In genomic region chr17:41959336-41960095, GRCh38 we compare ENCODE assay signal across 8 cellular contexts. TPM values are rescaled to one million over a fixed set of nuclear protein-coding genes. Genes with fewer than 3 reads are reported as not detected.
DNase-seq lines count a peak whose midpoint lies in the region; ATAC-seq, FAIRE-seq and TF ChIP-seq lines count a peak whose summit lies in the region.

No MANE protein-coding gene starts in this region.

- H3K36me3 ChIP-seq in heart left ventricle (no peaks in the 10 kb centered on the region), H1 (ENCODE audit: control insufficient read depth in 2 of 4, insufficient read depth in 4 of 4, low read length in 3 of 4) (no peaks in the 10 kb centered on the region), neuronal stem cell (replicated peaks in 1 of 2; ENCODE audit: control insufficient read depth in 2 of 2, insufficient read depth in 2 of 2, low read length in 2 of 2) (peaks cover 4 to 6% of the 10 kb centered on the region in 2 donors)

- H4K91ac ChIP-seq in H1 (replicated peaks; ENCODE audit: insufficient read length, low read length): peak overlapping the region; percentile 22
- no peak overlapping the region for H4K91ac ChIP-seq in neuronal stem cell (ENCODE audit: low read depth, low read length, poor library complexity)

- DNase-seq in heart left ventricle: peak in 1 of 5 donors; percentile 26
- DNase-seq in Right ventricle myocardium inferior (ENCODE audit: missing footprints): no peak
- peak; percentile 48 to 75 for DNase-seq in NOMO-1 (lab: John Stamatoyannopoulos, UW; ENCODE audit: unreplicated experiment in 2 of 2)
- DNase-seq in H1 (ENCODE audit: low read depth in 1 of 2, low spot score in 2 of 2): peak in 1 of 2 experiments; percentile 68
- peak; percentile 37 for DNase-seq in neuronal stem cell (ENCODE audit: low spot score)
- no peak for DNase-seq in stimulated activated CD4-positive, alpha-beta T cell treated with anti-CD3 and anti-CD28 coated beads, Interleukin-1b, Interleukin-23, amount 100 ng/mL, for 48 hours
- no peak for DNase-seq in activated T-helper 1 cell treated with anti-CD3 and anti-CD28 coated beads, Interleukin-12 subunit alpha, Interleukin-12 subunit beta, Interleukin-2, Interleukin-4 antibody, amounts not matched to agents 30 ng/mL and 10 ng/mL and 1 ng/mL, durations not matched to agents 14 hours and 24 hours and 36 hours (ENCODE audit: low spot score)

- no peak overlapping the region for H3K4me3 Mint-ChIP-seq in activated T-helper 1 cell treated with anti-CD3 and anti-CD28 coated beads, Interleukin-12 subunit alpha, Interleukin-12 subunit beta, Interleukin-2, Interleukin-4 antibody, amounts not matched to agents 30 ng/mL and 10 ng/mL and 1 ng/mL, durations not matched to agents 14 hours and 24 hours and 36 hours

- intact Hi-C loops in heart left ventricle (cut with DNase I): loop anchor here in 6 of 10 donors (2.0 to 10.0 kb wide), 5 partner anchors 105 to 225 kb away; partner anchors contain the start of gene HAP1 (in 1 of the 6)
- intact Hi-C loops in Right ventricle myocardium inferior (cut with DNase I): loop anchor here (5.0 kb wide), 1 partner anchor 143 kb away; no protein-coding TSS in a partner anchor
- intact Hi-C loops in activated T-helper 1 cell treated with anti-CD3 and anti-CD28 coated beads, Interleukin-12 subunit alpha, Interleukin-12 subunit beta, Interleukin-2, Interleukin-4 antibody, amounts not matched to agents 30 ng/mL and 10 ng/mL and 1 ng/mL, durations not matched to agents 14 hours and 24 hours and 36 hours (cut with micrococcal nuclease): no loop called here

- H3K18ac ChIP-seq in H1 (ENCODE audit: extremely low read depth, low read length): no peak overlapping the region
- peak overlapping the region; percentile 29 for H3K18ac ChIP-seq in neuronal stem cell (ENCODE audit: low read length)

- no peak overlapping the region for H2BK120ac ChIP-seq in H1 (replicated peaks; ENCODE audit: low read depth, low read length)
- H2BK120ac ChIP-seq in neuronal stem cell (ENCODE audit: low read depth, low read length): peak overlapping the region; percentile 57

- no peak for TF ChIP-seq EP300 in H1 (IDR thresholded peaks at IDR 0.05; ENCODE audit: borderline replicate concordance in 1 of 2, low read depth in 2 of 2, low read length in 2 of 2)

- no peak overlapping the region for H3K4ac ChIP-seq in H1 (replicated peaks; ENCODE audit: insufficient read length, low read depth, low read length)
- H3K4ac ChIP-seq in neuronal stem cell (ENCODE audit: low read length): no peak overlapping the region

- peak; percentile 45 for FAIRE-seq in H1 (lab: Jason Lieb, UNC)

- no peaks in the 10 kb centered on the region for H4K20me1 ChIP-seq in H1 (replicated peaks in 1 of 2; ENCODE audit: control insufficient read depth in 1 of 2, insufficient read depth in 2 of 2, low read length in 2 of 2)

- POLR2A ChIA-PET in H1 (lab: Charles Lee; ENCODE audit: partially characterized antibody): interaction anchor here (0.6 to 9.7 kb wide), 20 partner anchors 8 to 1408 kb away, joined by 3 to 67 read pairs (median 4); partner anchors contain the start of genes ACLY, CNP, DNAJC7 and EIF1

- H3K23me2 ChIP-seq in H1 (ENCODE audit: low read depth, low read length): no peaks in the 10 kb centered on the region

- H3K9me3 Mint-ChIP-seq in activated T-helper 1 cell treated with anti-CD3 and anti-CD28 coated beads, Interleukin-12 subunit alpha, Interleukin-12 subunit beta, Interleukin-2, Interleukin-4 antibody, amounts not matched to agents 30 ng/mL and 10 ng/mL and 1 ng/mL, durations not matched to agents 14 hours and 24 hours and 36 hours: no peaks in the 10 kb centered on the region

- peak overlapping the region in 1 of 2 experiments; percentile 4; a peak in 1 of 4 replicates for H3K4me2 ChIP-seq in H1 (ENCODE audit: insufficient read depth in 1 of 2, low read depth in 2 of 2, low read length in 2 of 2)
- no peak overlapping the region for H3K4me2 ChIP-seq in neuronal stem cell (ENCODE audit: insufficient read depth, low read length, poor library complexity, severe bottlenecking)

- H3K79me2 ChIP-seq in H1 (ENCODE audit: control insufficient read depth in 1 of 2, insufficient read depth in 2 of 2, low read length in 2 of 2): no peaks in the 10 kb centered on the region

- no peaks in the 10 kb centered on the region for H3K36me3 Mint-ChIP-seq in activated T-helper 1 cell treated with anti-CD3 and anti-CD28 coated beads, Interleukin-12 subunit alpha, Interleukin-12 subunit beta, Interleukin-2, Interleukin-4 antibody, amounts not matched to agents 30 ng/mL and 10 ng/mL and 1 ng/mL, durations not matched to agents 14 hours and 24 hours and 36 hours (ENCODE audit: low read depth)

- H4K8ac ChIP-seq in H1 (ENCODE audit: extremely low read depth, insufficient read depth, low read length) (peak overlapping the region; percentile 82), neuronal stem cell (ENCODE audit: low read depth, low read length) (no peak overlapping the region)

- H2AFZ ChIP-seq in H1 (ENCODE audit: low read length) (no peak overlapping the region), neuronal stem cell (ENCODE audit: low read length) (no peak overlapping the region)

- TF ChIP-seq RAD21 in H1 (IDR thresholded peaks at IDR 0.05 in 1 of 2, conservative IDR thresholded peaks at IDR 0.05 in 1 of 2; ENCODE audit: low read depth in 2 of 2, low read length in 2 of 2): peak; percentile 78 to 85

- H3K27me3 Mint-ChIP-seq in activated T-helper 1 cell treated with anti-CD3 and anti-CD28 coated beads, Interleukin-12 subunit alpha, Interleukin-12 subunit beta, Interleukin-2, Interleukin-4 antibody, amounts not matched to agents 30 ng/mL and 10 ng/mL and 1 ng/mL, durations not matched to agents 14 hours and 24 hours and 36 hours (ENCODE audit: insufficient read depth): no peaks in the 10 kb centered on the region

- 0 out of 2 replicates have a peak overlapping the region, but pooled peaks have one; percentile 28 for H2AK5ac ChIP-seq in H1 (ENCODE audit: low read depth, low read length)
- H2AK5ac ChIP-seq in neuronal stem cell (ENCODE audit: low read depth, low read length): peak overlapping the region; percentile 41

- H3K23ac ChIP-seq in H1 (ENCODE audit: insufficient read length) (no peak overlapping the region), neuronal stem cell (ENCODE audit: low read depth, low read length, poor library complexity) (peak overlapping the region; percentile 75)

- no peaks in the 10 kb centered on the region for H3K79me1 ChIP-seq in H1 (ENCODE audit: low read depth, low read length)
- no peaks in the 10 kb centered on the region for H3K79me1 ChIP-seq in neuronal stem cell (ENCODE audit: low read depth, low read length)

- CTCF ChIA-PET in H1 (lab: Charles Lee; ENCODE audit: partially characterized antibody): interaction anchor here (0.8 to 11.6 kb wide), 46 partner anchors 10 to 263 kb away, joined by 3 to 205 read pairs (median 4); partner anchors contain the start of genes ACLY, KLHL11, NKIRAS2 and ODAD4

- H2BK12ac ChIP-seq in H1 (ENCODE audit: low read depth, low read length) (no peak overlapping the region; the same call in 1 of the 2 replicates), neuronal stem cell (ENCODE audit: low read length) (peak overlapping the region; percentile 69)

- H3K4me3 ChIP-seq in heart left ventricle (no peak overlapping the region), H1 (ENCODE audit: extremely low read depth in 1 of 4, insufficient read depth in 2 of 4, low read depth in 3 of 4, low read length in 4 of 4) (0 out of 8 replicates have a peak overlapping the region, but pooled peaks of 1 of the 4 experiments have one; percentile 7), neuronal stem cell (ENCODE audit: low read length in 2 of 2) (no peak overlapping the region)

- peak overlapping the region; percentile 93; the same call in 1 of the 2 replicates for H2BK15ac ChIP-seq in H1 (ENCODE audit: low read length)
- H2BK15ac ChIP-seq in neuronal stem cell (ENCODE audit: low read length): no peak overlapping the region

- peak in 8 of 12 donors; percentile 11 to 41 (median 34) for TF ChIP-seq CTCF in heart left ventricle (IDR thresholded peaks at IDR 0.05)
- peak; percentile 66 to 87 (median 86) for TF ChIP-seq CTCF in H1 (IDR thresholded peaks at IDR 0.05; ENCODE audit: control extremely low read depth in 1 of 3, insufficient read depth in 1 of 3, low read depth in 1 of 3, low read length in 3 of 3)

- ATAC-seq in heart left ventricle (peak; percentile 28 to 59 (median 40)), Right ventricle myocardium inferior (no peak), HG03280 (IDR thresholded peaks at IDR 0.05; ENCODE audit: unreplicated experiment) (no peak)

- no peaks in the 10 kb centered on the region for H3K4me1 Mint-ChIP-seq in activated T-helper 1 cell treated with anti-CD3 and anti-CD28 coated beads, Interleukin-12 subunit alpha, Interleukin-12 subunit beta, Interleukin-2, Interleukin-4 antibody, amounts not matched to agents 30 ng/mL and 10 ng/mL and 1 ng/mL, durations not matched to agents 14 hours and 24 hours and 36 hours (ENCODE audit: low read depth)

- H3K4me1 ChIP-seq in heart left ventricle (peaks cover 0 to 8% (median 5%) of the 10 kb centered on the region in 12 donors), H1 (replicated peaks in 1 of 4; ENCODE audit: control insufficient read depth in 3 of 4, insufficient read depth in 4 of 4, low read length in 3 of 4) (peaks cover 6 to 16% (median 11%) of the 10 kb centered on the region in 4 experiments), neuronal stem cell (ENCODE audit: control insufficient read depth in 2 of 2, insufficient read depth in 1 of 2, low read depth in 1 of 2, low read length in 2 of 2) (peaks cover 6 to 9% of the 10 kb centered on the region in 2 donors)

- no peaks in the 10 kb centered on the region for H3K27me3 ChIP-seq in heart left ventricle
- H3K27me3 ChIP-seq in H1 (replicated peaks in 1 of 4; ENCODE audit: control insufficient read depth in 3 of 4, extremely low read depth in 1 of 4, insufficient read depth in 3 of 4, low read length in 3 of 4): no peaks in the 10 kb centered on the region
- H3K27me3 ChIP-seq in neuronal stem cell (ENCODE audit: control insufficient read depth in 3 of 3, insufficient read depth in 3 of 3, low read depth in 1 of 3, low read length in 3 of 3): no peaks in the 10 kb centered on the region

- TF ChIP-seq POLR2A in heart left ventricle (IDR thresholded peaks at IDR 0.05): no peak
- no peak for TF ChIP-seq POLR2A in H1 (IDR thresholded peaks at IDR 0.05; ENCODE audit: control extremely low read depth in 1 of 2, low read depth in 2 of 2, low read length in 2 of 2)

- no peak overlapping the region for H4K5ac ChIP-seq in H1 (ENCODE audit: insufficient read length, low read depth, low read length)

- no peak overlapping the region; a peak in 1 of 7 replicates for H3K9ac ChIP-seq in H1 (replicated peaks in 1 of 4; ENCODE audit: extremely low read depth in 1 of 4, low read depth in 3 of 4, low read length in 3 of 4)
- peak overlapping the region; percentile 17 for H3K9ac ChIP-seq in neuronal stem cell (ENCODE audit: low read depth, low read length, poor library complexity)

- H3K14ac ChIP-seq in H1 (ENCODE audit: insufficient read length): no peak overlapping the region
- no peak overlapping the region for H3K14ac ChIP-seq in neuronal stem cell (ENCODE audit: low read length)

- WGBS in heart left ventricle, 4 donors: 42 to 51% (median 46%) methylated on average over 16 to 17 of the region's 17 CpGs
- WGBS in H1 (ENCODE audit: extremely low coverage in 1 of 2, insufficient coverage in 1 of 2, insufficient read length in 1 of 2, insufficient replicate concordance in 2 of 2, low coverage in 1 of 2, low lambda C conversion rate in 2 of 2, missing lambda C conversion rate in 1 of 2), 2 experiments: 67% methylated on average over 17 of the region's 17 CpGs; no CpG with 5 or more reads in 1 of the 2 experiments
- WGBS in neuronal stem cell (ENCODE audit: extremely low coverage in 2 of 2, insufficient read length in 2 of 2, insufficient replicate concordance in 1 of 2), 2 donors: no CpG with 5 or more reads among the region's 17 CpGs

- H2BK5ac ChIP-seq in H1 (ENCODE audit: low read depth, low read length): peak overlapping the region; percentile 25; the same call in 1 of the 2 replicates
- no peak overlapping the region for H2BK5ac ChIP-seq in neuronal stem cell (ENCODE audit: low read length)

- H3K27ac ChIP-seq in heart left ventricle (no peak overlapping the region), H1 (ENCODE audit: low read depth, low read length) (peak overlapping the region; percentile 13; the same call in 1 of the 2 replicates), neuronal stem cell (replicated peaks; ENCODE audit: low read length) (no peak overlapping the region)

- no peak overlapping the region for H2BK20ac ChIP-seq in H1 (ENCODE audit: low read length)

- no peak overlapping the region for H3K27ac Mint-ChIP-seq in activated T-helper 1 cell treated with anti-CD3 and anti-CD28 coated beads, Interleukin-12 subunit alpha, Interleukin-12 subunit beta, Interleukin-2, Interleukin-4 antibody, amounts not matched to agents 30 ng/mL and 10 ng/mL and 1 ng/mL, durations not matched to agents 14 hours and 24 hours and 36 hours

- no peaks in the 10 kb centered on the region for H3K9me3 ChIP-seq in heart left ventricle
- no peaks in the 10 kb centered on the region for H3K9me3 ChIP-seq in H1 (ENCODE audit: insufficient read depth in 2 of 2, low read depth in 1 of 2, low read length in 1 of 2)
- H3K9me3 ChIP-seq in neuronal stem cell (replicated peaks in 1 of 2; ENCODE audit: control insufficient read depth in 2 of 2, insufficient read depth in 1 of 2, low read depth in 1 of 2, low read length in 2 of 2): peaks cover 0 to 4% of the 10 kb centered on the region in 2 donors

- H3K56ac ChIP-seq in H1 (replicated peaks; ENCODE audit: insufficient read length, low read depth, low read length): no peak overlapping the region

RNA-seq across cellular contexts. Expression of gene CNP, which starts 7.1 kb away (rescaled TPM):
- total RNA-seq in heart left ventricle: 10 to 100 TPM; 23.3 to 49.1 (median 27.5) TPM
- 10 to 100 TPM; 19.3 to 31.6 TPM for polyA plus RNA-seq in heart left ventricle
- total RNA-seq in Right ventricle myocardium inferior: 28.2 TPM
- 60.6 and 64.2 TPM in 2 replicates for total RNA-seq in H1 (2021; fragmentation: NEBNext Ultra II Directional; extraction: Animal tissue kit (Norgen Biotek cat#: 25700))
- 21.9 and 43.3 TPM in 2 replicates for polyA plus RNA-seq in H1 (2011; rRNA removed)
- 31.8 TPM for polyA plus RNA-seq in H1 (2011; cell fraction: cytosol; rRNA removed)
- 43.7 TPM for polyA plus RNA-seq in H1 (2011; cell fraction: nucleus; rRNA removed)
- polyA plus RNA-seq in H1 (2012, experiment 1 of 2): 33.1 to 53.1 TPM (median 45.5 TPM) in 4 replicates
- 41.2 TPM for polyA plus RNA-seq in H1 (2012, experiment 2 of 2)
- polyA plus RNA-seq in H1 (2013, experiment 1 of 2): 29.7 TPM
- 28.7 TPM for polyA plus RNA-seq in H1 (2013, experiment 2 of 2)
- polyA minus RNA-seq in H1 (2011; rRNA and poly(A)+ RNA removed): 77.8 and 84.7 TPM in 2 replicates
- 41.2 TPM for polyA minus RNA-seq in H1 (2011; cell fraction: cytosol; rRNA and poly(A)+ RNA removed)
- polyA minus RNA-seq in H1 (2011; cell fraction: nucleus; rRNA and poly(A)+ RNA removed): 33.4 TPM
- 44.2 TPM for polyA plus RNA-seq in neuronal stem cell (2013, experiment 1 of 2)
- polyA plus RNA-seq in neuronal stem cell (2013, experiment 2 of 2): 43.2 TPM
- total RNA-seq in activated T-helper 1 cell treated with anti-CD3 and anti-CD28 coated beads, Interleukin-12 subunit alpha, Interleukin-12 subunit beta, Interleukin-2, Interleukin-4 antibody, amounts not matched to agents 30 ng/mL and 10 ng/mL and 1 ng/mL, durations not matched to agents 14 hours and 24 hours and 36 hours: 89.1 and 89.8 TPM in 2 replicates

RNA-seq across cellular contexts. Expression of gene ODAD4, which starts 29.1 kb away (rescaled TPM):
- total RNA-seq in heart left ventricle (under 1 TPM in 8 of 9 donors, not detected in 1; 0.38 to 0.96 (median 0.73) TPM), Right ventricle myocardium inferior (0.76 TPM)
- polyA plus RNA-seq in heart left ventricle (1 to 10 TPM in 1 of 2 donors, under 1 TPM in 1; 0.69 to 1.2 TPM), H1 (2011; rRNA removed) (0.41 and 0.48 TPM in 2 replicates)
- 1.3 TPM in 2 replicates for total RNA-seq in H1 (2021; fragmentation: NEBNext Ultra II Directional; extraction: Animal tissue kit (Norgen Biotek cat#: 25700))
- 1.2 TPM for polyA plus RNA-seq in H1 (2011; cell fraction: cytosol; rRNA removed)
- 1.1 TPM for polyA plus RNA-seq in H1 (2011; cell fraction: nucleus; rRNA removed)
- polyA plus RNA-seq in H1 (2012, experiment 1 of 2): 1.3 to 1.6 TPM (median 1.5 TPM) in 4 replicates
- polyA plus RNA-seq in H1 (2012, experiment 2 of 2): 0.42 TPM
- polyA plus RNA-seq in H1 (2013, experiment 1 of 2): 1.1 TPM
- 0.87 TPM for polyA plus RNA-seq in H1 (2013, experiment 2 of 2)
- polyA minus RNA-seq in H1 (2011; rRNA and poly(A)+ RNA removed): 1.5 and 2.0 TPM in 2 replicates
- 0.95 TPM for polyA minus RNA-seq in H1 (2011; cell fraction: cytosol; rRNA and poly(A)+ RNA removed)
- 2.6 TPM for polyA minus RNA-seq in H1 (2011; cell fraction: nucleus; rRNA and poly(A)+ RNA removed)
- 4.5 TPM for polyA plus RNA-seq in neuronal stem cell (2013, experiment 1 of 2)
- polyA plus RNA-seq in neuronal stem cell (2013, experiment 2 of 2): 4.2 TPM
- 0.39 and 0.73 TPM in 2 replicates for total RNA-seq in activated T-helper 1 cell treated with anti-CD3 and anti-CD28 coated beads, Interleukin-12 subunit alpha, Interleukin-12 subunit beta, Interleukin-2, Interleukin-4 antibody, amounts not matched to agents 30 ng/mL and 10 ng/mL and 1 ng/mL, durations not matched to agents 14 hours and 24 hours and 36 hours

RNA-seq across cellular contexts. Expression of gene ACLY, which starts 40.8 kb away (rescaled TPM):
- total RNA-seq in heart left ventricle: 10 to 100 TPM; 18.2 to 55.5 (median 34.7) TPM
- 10 to 100 TPM in 1 of 2 donors, 1 to 10 TPM in 1; 8.3 to 39.7 TPM for polyA plus RNA-seq in heart left ventricle
- total RNA-seq in Right ventricle myocardium inferior: 32.3 TPM
- 388 and 393 TPM in 2 replicates for total RNA-seq in H1 (2021; fragmentation: NEBNext Ultra II Directional; extraction: Animal tissue kit (Norgen Biotek cat#: 25700))
- polyA plus RNA-seq in H1 (2011; rRNA removed): 167 and 238 TPM in 2 replicates
- polyA plus RNA-seq in H1 (2011; cell fraction: cytosol; rRNA removed): 218 TPM
- polyA plus RNA-seq in H1 (2011; cell fraction: nucleus; rRNA removed): 329 TPM
- polyA plus RNA-seq in H1 (2012, experiment 1 of 2): 230 to 256 TPM (median 237 TPM) in 4 replicates
- 78.0 TPM for polyA plus RNA-seq in H1 (2012, experiment 2 of 2)
- polyA plus RNA-seq in H1 (2013, experiment 1 of 2): 179 TPM
- 170 TPM for polyA plus RNA-seq in H1 (2013, experiment 2 of 2)
- 586 and 598 TPM in 2 replicates for polyA minus RNA-seq in H1 (2011; rRNA and poly(A)+ RNA removed)
- 393 TPM for polyA minus RNA-seq in H1 (2011; cell fraction: cytosol; rRNA and poly(A)+ RNA removed)
- polyA minus RNA-seq in H1 (2011; cell fraction: nucleus; rRNA and poly(A)+ RNA removed): 179 TPM
- 106 TPM for polyA plus RNA-seq in neuronal stem cell (2013, experiment 1 of 2)
- polyA plus RNA-seq in neuronal stem cell (2013, experiment 2 of 2): 109 TPM
- 200 and 211 TPM in 2 replicates for total RNA-seq in activated T-helper 1 cell treated with anti-CD3 and anti-CD28 coated beads, Interleukin-12 subunit alpha, Interleukin-12 subunit beta, Interleukin-2, Interleukin-4 antibody, amounts not matched to agents 30 ng/mL and 10 ng/mL and 1 ng/mL, durations not matched to agents 14 hours and 24 hours and 36 hours

RNA-seq across cellular contexts. Expression of gene DNAJC7, which starts 57.7 kb away (rescaled TPM):
- 10 to 100 TPM; 42.5 to 96.5 (median 70.5) TPM for total RNA-seq in heart left ventricle
- 100 to 1,000 TPM in 1 of 2 donors, 10 to 100 TPM in 1; 83.5 to 103 TPM for polyA plus RNA-seq in heart left ventricle
- total RNA-seq in Right ventricle myocardium inferior: 79.0 TPM
- 129 and 148 TPM in 2 replicates for total RNA-seq in H1 (2021; fragmentation: NEBNext Ultra II Directional; extraction: Animal tissue kit (Norgen Biotek cat#: 25700))
- 21.6 and 31.0 TPM in 2 replicates for polyA plus RNA-seq in H1 (2011; rRNA removed)
- polyA plus RNA-seq in H1 (2011; cell fraction: cytosol; rRNA removed): 45.3 TPM
- 36.9 TPM for polyA plus RNA-seq in H1 (2011; cell fraction: nucleus; rRNA removed)
- polyA plus RNA-seq in H1 (2012, experiment 1 of 2): 142 to 161 TPM (median 147 TPM) in 4 replicates
- polyA plus RNA-seq in H1 (2012, experiment 2 of 2): 32.5 TPM
- polyA plus RNA-seq in H1 (2013, experiment 1 of 2): 109 TPM
- 105 TPM for polyA plus RNA-seq in H1 (2013, experiment 2 of 2)
- 77.7 and 86.8 TPM in 2 replicates for polyA minus RNA-seq in H1 (2011; rRNA and poly(A)+ RNA removed)
- polyA minus RNA-seq in H1 (2011; cell fraction: cytosol; rRNA and poly(A)+ RNA removed): 44.3 TPM
- polyA minus RNA-seq in H1 (2011; cell fraction: nucleus; rRNA and poly(A)+ RNA removed): 95.7 TPM
- polyA plus RNA-seq in neuronal stem cell (2013, experiment 1 of 2): 57.3 TPM
- 54.2 TPM for polyA plus RNA-seq in neuronal stem cell (2013, experiment 2 of 2)
- total RNA-seq in activated T-helper 1 cell treated with anti-CD3 and anti-CD28 coated beads, Interleukin-12 subunit alpha, Interleukin-12 subunit beta, Interleukin-2, Interleukin-4 antibody, amounts not matched to agents 30 ng/mL and 10 ng/mL and 1 ng/mL, durations not matched to agents 14 hours and 24 hours and 36 hours: 124 and 129 TPM in 2 replicates

Comparison
In these comparisons a context has a peak if more than half of its experiments do, and no peak if none do; other contexts are left out.
1. ATAC-seq: peak in heart left ventricle (4 of 4); none in Right ventricle myocardium inferior (single experiment) and HG03280 (single experiment).
2. DNase-seq: peak in NOMO-1 (2 of 2) and neuronal stem cell (single experiment); none in Right ventricle myocardium inferior (single experiment), stimulated activated CD4-positive, alpha-beta T cell treated with anti-CD3 and anti-CD28 coated beads, Interleukin-1b, Interleukin-23, amount 100 ng/mL, for 48 hours (single experiment) and activated T-helper 1 cell treated with anti-CD3 and anti-CD28 coated beads, Interleukin-12 subunit alpha, Interleukin-12 subunit beta, Interleukin-2, Interleukin-4 antibody, amounts not matched to agents 30 ng/mL and 10 ng/mL and 1 ng/mL, durations not matched to agents 14 hours and 24 hours and 36 hours (single experiment).